Comparison of ENCODE assay signal across 1 cellular context in genomic region chr3:59985643-59986200, GRCh38.
TF ChIP-seq lines count a peak whose summit lies in the region.

No MANE protein-coding gene starts in this region.

TF ChIP-seq in GM23338, 12 proteins besides CTCF, POLR2A, EP300 and RAD21 (continued from another document):
- TF ChIP-seq ZNF462 (CRISPR knock-in tag; IDR thresholded peaks at IDR 0.05), result no peak
- no peak for TF ChIP-seq POLR2AphosphoS5 (IDR thresholded peaks at IDR 0.05; ENCODE audit: low read depth)
- no peak for TF ChIP-seq NANOG (IDR thresholded peaks at IDR 0.05; ENCODE audit: borderline replicate concordance)
- no peak for TF ChIP-seq ZNF114 (CRISPR knock-in tag; IDR thresholded peaks at IDR 0.05)
- no peak for TF ChIP-seq REST (IDR thresholded peaks at IDR 0.05; ENCODE audit: unreplicated experiment)
- no peak for TF ChIP-seq EZH2phosphoT487 (IDR thresholded peaks at IDR 0.05; ENCODE audit: unreplicated experiment)
- no peak for TF ChIP-seq JUNB (IDR thresholded peaks at IDR 0.05; ENCODE audit: unreplicated experiment)
